Comparison of ENCODE assay signal across 1 cellular context in the genomic region with DNA sequence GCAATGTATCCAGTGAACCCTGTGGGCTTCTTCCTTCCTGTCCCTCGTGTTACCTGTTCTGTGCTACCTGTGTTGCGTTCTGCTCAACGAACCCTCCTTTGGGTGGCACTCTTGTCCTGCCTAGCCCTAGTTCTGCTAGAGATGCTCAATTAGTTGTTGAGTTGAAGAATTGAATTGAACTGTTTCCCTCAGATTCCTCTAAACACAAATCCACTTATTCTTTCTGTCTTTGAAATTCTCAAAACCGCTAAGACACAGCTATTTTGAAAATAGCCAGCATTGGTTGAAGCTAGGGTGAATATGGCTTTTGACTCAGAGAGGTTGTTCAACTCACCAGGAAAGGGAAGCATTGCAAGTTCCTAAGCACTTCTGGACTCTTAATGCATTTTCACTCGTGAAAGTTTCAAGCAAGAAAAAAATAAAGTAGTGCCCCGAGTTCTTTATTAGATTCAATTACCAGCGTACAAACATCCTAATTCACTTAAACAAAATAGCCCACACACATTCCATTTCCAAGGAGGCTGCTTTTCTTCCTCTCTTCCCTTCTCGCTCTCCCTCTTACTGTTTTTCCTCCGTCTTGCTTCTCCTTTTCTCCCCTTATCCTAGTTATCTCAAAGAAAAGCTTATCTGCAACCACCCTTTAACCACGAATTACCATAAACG.
TF ChIP-seq lines count a peak whose summit lies in the region.

No MANE protein-coding gene starts in this region.

TF ChIP-seq in HepG2, 621 proteins besides CTCF, POLR2A, EP300 and RAD21 (continued from another document):
- TF ChIP-seq, protein P1, sequence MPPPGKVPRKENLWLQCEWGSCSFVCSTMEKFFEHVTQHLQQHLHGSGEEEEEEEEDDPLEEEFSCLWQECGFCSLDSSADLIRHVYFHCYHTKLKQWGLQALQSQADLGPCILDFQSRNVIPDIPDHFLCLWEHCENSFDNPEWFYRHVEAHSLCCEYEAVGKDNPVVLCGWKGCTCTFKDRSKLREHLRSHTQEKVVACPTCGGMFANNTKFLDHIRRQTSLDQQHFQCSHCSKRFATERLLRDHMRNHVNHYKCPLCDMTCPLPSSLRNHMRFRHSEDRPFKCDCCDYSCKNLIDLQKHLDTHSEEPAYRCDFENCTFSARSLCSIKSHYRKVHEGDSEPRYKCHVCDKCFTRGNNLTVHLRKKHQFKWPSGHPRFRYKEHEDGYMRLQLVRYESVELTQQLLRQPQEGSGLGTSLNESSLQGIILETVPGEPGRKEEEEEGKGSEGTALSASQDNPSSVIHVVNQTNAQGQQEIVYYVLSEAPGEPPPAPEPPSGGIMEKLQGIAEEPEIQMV (CRISPR knock-in tag; IDR thresholded peaks at IDR 0.05; ENCODE audit: low read depth), result 0 out of 2 replicates have a peak, but pooled peaks have one; percentile 55
- TF ChIP-seq, protein P2, sequence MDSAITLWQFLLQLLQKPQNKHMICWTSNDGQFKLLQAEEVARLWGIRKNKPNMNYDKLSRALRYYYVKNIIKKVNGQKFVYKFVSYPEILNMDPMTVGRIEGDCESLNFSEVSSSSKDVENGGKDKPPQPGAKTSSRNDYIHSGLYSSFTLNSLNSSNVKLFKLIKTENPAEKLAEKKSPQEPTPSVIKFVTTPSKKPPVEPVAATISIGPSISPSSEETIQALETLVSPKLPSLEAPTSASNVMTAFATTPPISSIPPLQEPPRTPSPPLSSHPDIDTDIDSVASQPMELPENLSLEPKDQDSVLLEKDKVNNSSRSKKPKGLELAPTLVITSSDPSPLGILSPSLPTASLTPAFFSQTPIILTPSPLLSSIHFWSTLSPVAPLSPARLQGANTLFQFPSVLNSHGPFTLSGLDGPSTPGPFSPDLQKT (CRISPR knock-in tag; IDR thresholded peaks at IDR 0.05; ENCODE audit: borderline replicate concordance), result no peak
- no peak for TF ChIP-seq AKAP8 (CRISPR knock-in tag; IDR thresholded peaks at IDR 0.05)
- TF ChIP-seq, protein P3, sequence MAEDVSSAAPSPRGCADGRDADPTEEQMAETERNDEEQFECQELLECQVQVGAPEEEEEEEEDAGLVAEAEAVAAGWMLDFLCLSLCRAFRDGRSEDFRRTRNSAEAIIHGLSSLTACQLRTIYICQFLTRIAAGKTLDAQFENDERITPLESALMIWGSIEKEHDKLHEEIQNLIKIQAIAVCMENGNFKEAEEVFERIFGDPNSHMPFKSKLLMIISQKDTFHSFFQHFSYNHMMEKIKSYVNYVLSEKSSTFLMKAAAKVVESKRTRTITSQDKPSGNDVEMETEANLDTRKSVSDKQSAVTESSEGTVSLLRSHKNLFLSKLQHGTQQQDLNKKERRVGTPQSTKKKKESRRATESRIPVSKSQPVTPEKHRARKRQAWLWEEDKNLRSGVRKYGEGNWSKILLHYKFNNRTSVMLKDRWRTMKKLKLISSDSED (CRISPR knock-in tag; IDR thresholded peaks at IDR 0.05), result no peak
- TF ChIP-seq POLR2AphosphoS5 (IDR thresholded peaks at IDR 0.05; ENCODE audit: low read depth, low read length), result no peak
- peak; percentile 93 for TF ChIP-seq ZEB1 (IDR thresholded peaks at IDR 0.05; ENCODE audit: insufficient replicate concordance, low read depth)
- TF ChIP-seq NFATC3 (CRISPR knock-in tag; IDR thresholded peaks at IDR 0.05), result no peak
- TF ChIP-seq MAFF (IDR thresholded peaks at IDR 0.05; ENCODE audit: low read depth, low read length), result no peak
- peak; percentile 89 for TF ChIP-seq STAG1 (CRISPR knock-in tag; IDR thresholded peaks at IDR 0.05)
- peak; percentile 38; the same call in 1 of the 2 replicates for TF ChIP-seq ETV5 (CRISPR knock-in tag; IDR thresholded peaks at IDR 0.05; ENCODE audit: borderline replicate concordance)
- TF ChIP-seq PCBP2 (optimal IDR thresholded peaks at IDR 0.05; ENCODE audit: low read depth, low read length, poor library complexity, severe bottlenecking), result no peak
- TF ChIP-seq MIXL1 (CRISPR knock-in tag; IDR thresholded peaks at IDR 0.05), result peak; percentile 70
- peak; percentile 44; the same call in 1 of the 2 replicates for TF ChIP-seq IRF2 (CRISPR knock-in tag; IDR thresholded peaks at IDR 0.05)
- peak; percentile 25; the same call in 1 of the 2 replicates for TF ChIP-seq PITX1 (CRISPR knock-in tag; IDR thresholded peaks at IDR 0.05)
- TF ChIP-seq FOXO1 (CRISPR knock-in tag; IDR thresholded peaks at IDR 0.05), result 0 out of 2 replicates have a peak, but pooled peaks have one; percentile 19
- TF ChIP-seq SOX6 (IDR thresholded peaks at IDR 0.05), result no peak
- no peak for TF ChIP-seq SOX6 (CRISPR knock-in tag; IDR thresholded peaks at IDR 0.05)
- no peak for TF ChIP-seq NR2F6 (IDR thresholded peaks at IDR 0.05)
- TF ChIP-seq NR2F6 (CRISPR knock-in tag; IDR thresholded peaks at IDR 0.05), result no peak
- TF ChIP-seq HDAC2 (CRISPR knock-in tag; IDR thresholded peaks at IDR 0.05), result peak; percentile 40; the same call in 1 of the 2 replicates
- no peak for TF ChIP-seq GZF1 (CRISPR knock-in tag; IDR thresholded peaks at IDR 0.05)
- TF ChIP-seq RXRA (CRISPR knock-in tag; IDR thresholded peaks at IDR 0.05), result no peak; the same call in 1 of the 2 replicates
- TF ChIP-seq ZNF644 (CRISPR knock-in tag; IDR thresholded peaks at IDR 0.05; ENCODE audit: low read depth), result no peak
- TF ChIP-seq, protein P4, sequence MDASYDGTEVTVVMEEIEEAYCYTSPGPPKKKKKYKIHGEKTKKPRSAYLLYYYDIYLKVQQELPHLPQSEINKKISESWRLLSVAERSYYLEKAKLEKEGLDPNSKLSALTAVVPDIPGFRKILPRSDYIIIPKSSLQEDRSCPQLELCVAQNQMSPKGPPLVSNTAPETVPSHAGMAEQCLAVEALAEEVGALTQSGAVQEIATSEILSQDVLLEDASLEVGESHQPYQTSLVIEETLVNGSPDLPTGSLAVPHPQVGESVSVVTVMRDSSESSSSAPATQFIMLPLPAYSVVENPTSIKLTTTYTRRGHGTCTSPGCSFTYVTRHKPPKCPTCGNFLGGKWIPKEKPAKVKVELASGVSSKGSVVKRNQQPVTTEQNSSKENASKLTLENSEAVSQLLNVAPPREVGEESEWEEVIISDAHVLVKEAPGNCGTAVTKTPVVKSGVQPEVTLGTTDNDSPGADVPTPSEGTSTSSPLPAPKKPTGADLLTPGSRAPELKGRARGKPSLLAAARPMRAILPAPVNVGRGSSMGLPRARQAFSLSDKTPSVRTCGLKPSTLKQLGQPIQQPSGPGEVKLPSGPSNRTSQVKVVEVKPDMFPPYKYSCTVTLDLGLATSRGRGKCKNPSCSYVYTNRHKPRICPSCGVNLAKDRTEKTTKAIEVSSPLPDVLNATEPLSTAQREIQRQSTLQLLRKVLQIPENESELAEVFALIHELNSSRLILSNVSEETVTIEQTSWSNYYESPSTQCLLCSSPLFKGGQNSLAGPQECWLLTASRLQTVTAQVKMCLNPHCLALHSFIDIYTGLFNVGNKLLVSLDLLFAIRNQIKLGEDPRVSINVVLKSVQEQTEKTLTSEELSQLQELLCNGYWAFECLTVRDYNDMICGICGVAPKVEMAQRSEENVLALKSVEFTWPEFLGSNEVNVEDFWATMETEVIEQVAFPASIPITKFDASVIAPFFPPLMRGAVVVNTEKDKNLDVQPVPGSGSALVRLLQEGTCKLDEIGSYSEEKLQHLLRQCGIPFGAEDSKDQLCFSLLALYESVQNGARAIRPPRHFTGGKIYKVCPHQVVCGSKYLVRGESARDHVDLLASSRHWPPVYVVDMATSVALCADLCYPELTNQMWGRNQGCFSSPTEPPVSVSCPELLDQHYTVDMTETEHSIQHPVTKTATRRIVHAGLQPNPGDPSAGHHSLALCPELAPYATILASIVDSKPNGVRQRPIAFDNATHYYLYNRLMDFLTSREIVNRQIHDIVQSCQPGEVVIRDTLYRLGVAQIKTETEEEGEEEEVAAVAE (CRISPR knock-in tag; IDR thresholded peaks at IDR 0.05; ENCODE audit: borderline replicate concordance), result no peak
- TF ChIP-seq GLI4 (CRISPR knock-in tag; IDR thresholded peaks at IDR 0.05; ENCODE audit: borderline replicate concordance), result no peak
- peak; percentile 25; the same call in 1 of the 2 replicates for TF ChIP-seq SMC3 (IDR thresholded peaks at IDR 0.05; ENCODE audit: low read length)
- 0 out of 2 replicates have a peak, but pooled peaks have one; percentile 14 for TF ChIP-seq ZNF331 (CRISPR knock-in tag; IDR thresholded peaks at IDR 0.05)
- TF ChIP-seq, protein P5, sequence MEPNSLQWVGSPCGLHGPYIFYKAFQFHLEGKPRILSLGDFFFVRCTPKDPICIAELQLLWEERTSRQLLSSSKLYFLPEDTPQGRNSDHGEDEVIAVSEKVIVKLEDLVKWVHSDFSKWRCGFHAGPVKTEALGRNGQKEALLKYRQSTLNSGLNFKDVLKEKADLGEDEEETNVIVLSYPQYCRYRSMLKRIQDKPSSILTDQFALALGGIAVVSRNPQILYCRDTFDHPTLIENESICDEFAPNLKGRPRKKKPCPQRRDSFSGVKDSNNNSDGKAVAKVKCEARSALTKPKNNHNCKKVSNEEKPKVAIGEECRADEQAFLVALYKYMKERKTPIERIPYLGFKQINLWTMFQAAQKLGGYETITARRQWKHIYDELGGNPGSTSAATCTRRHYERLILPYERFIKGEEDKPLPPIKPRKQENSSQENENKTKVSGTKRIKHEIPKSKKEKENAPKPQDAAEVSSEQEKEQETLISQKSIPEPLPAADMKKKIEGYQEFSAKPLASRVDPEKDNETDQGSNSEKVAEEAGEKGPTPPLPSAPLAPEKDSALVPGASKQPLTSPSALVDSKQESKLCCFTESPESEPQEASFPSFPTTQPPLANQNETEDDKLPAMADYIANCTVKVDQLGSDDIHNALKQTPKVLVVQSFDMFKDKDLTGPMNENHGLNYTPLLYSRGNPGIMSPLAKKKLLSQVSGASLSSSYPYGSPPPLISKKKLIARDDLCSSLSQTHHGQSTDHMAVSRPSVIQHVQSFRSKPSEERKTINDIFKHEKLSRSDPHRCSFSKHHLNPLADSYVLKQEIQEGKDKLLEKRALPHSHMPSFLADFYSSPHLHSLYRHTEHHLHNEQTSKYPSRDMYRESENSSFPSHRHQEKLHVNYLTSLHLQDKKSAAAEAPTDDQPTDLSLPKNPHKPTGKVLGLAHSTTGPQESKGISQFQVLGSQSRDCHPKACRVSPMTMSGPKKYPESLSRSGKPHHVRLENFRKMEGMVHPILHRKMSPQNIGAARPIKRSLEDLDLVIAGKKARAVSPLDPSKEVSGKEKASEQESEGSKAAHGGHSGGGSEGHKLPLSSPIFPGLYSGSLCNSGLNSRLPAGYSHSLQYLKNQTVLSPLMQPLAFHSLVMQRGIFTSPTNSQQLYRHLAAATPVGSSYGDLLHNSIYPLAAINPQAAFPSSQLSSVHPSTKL (CRISPR knock-in tag; IDR thresholded peaks at IDR 0.05), result peak; percentile 23; the same call in 1 of the 2 replicates
- peak; percentile 30; the same call in 1 of the 2 replicates for TF ChIP-seq HOXA5 (CRISPR knock-in tag; IDR thresholded peaks at IDR 0.05)
- 0 out of 2 replicates have a peak, but pooled peaks have one; percentile 3 for TF ChIP-seq ZNF335 (CRISPR knock-in tag; IDR thresholded peaks at IDR 0.05)
- no peak for TF ChIP-seq ZNF253 (CRISPR knock-in tag; IDR thresholded peaks at IDR 0.05; ENCODE audit: borderline replicate concordance)
- no peak for TF ChIP-seq TEAD2 (CRISPR knock-in tag; IDR thresholded peaks at IDR 0.05)
- 0 out of 2 replicates have a peak, but pooled peaks have one; percentile 27 for TF ChIP-seq TARDBP (CRISPR knock-in tag; IDR thresholded peaks at IDR 0.05)
- 0 out of 2 replicates have a peak, but pooled peaks have one; percentile 3 for TF ChIP-seq NFIC (IDR thresholded peaks at IDR 0.05; ENCODE audit: low read length)
- TF ChIP-seq, protein P6, sequence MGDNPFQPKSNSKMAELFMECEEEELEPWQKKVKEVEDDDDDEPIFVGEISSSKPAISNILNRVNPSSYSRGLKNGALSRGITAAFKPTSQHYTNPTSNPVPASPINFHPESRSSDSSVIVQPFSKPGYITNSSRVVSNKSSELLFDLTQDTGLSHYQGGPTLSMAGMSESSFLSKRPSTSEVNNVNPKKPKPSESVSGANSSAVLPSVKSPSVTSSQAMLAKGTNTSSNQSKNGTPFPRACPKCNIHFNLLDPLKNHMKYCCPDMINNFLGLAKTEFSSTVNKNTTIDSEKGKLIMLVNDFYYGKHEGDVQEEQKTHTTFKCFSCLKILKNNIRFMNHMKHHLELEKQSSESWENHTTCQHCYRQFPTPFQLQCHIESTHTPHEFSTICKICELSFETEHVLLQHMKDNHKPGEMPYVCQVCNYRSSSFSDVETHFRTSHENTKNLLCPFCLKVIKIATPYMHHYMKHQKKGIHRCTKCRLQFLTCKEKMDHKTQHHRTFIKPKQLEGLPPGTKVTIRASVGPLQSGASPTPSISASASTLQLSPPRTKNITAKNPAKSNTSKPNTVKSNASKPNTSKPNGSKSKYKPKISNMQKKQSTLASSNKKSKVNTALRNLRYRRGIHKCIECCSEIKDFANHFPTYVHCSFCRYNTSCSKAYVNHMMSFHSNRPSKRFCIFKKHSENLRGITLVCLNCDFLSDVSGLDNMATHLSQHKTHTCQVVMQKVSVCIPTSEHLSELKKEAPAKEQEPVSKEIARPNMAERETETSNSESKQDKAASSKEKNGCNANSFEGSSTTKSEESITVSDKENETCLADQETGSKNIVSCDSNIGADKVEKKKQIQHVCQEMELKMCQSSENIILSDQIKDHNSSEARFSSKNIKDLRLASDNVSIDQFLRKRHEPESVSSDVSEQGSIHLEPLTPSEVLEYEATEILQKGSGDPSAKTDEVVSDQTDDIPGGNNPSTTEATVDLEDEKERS (CRISPR knock-in tag; IDR thresholded peaks at IDR 0.05), result no peak
- TF ChIP-seq SALL1 (CRISPR knock-in tag; IDR thresholded peaks at IDR 0.05), result 0 out of 2 replicates have a peak, but pooled peaks have one; percentile 29
- TF ChIP-seq ZFP36L1 (CRISPR knock-in tag; IDR thresholded peaks at IDR 0.05), result no peak
- peak; percentile 30; the same call in 1 of the 2 replicates for TF ChIP-seq SIX4 (CRISPR knock-in tag; IDR thresholded peaks at IDR 0.05)
- 0 out of 2 replicates have a peak, but pooled peaks have one; percentile 39 for TF ChIP-seq ERF (CRISPR knock-in tag; IDR thresholded peaks at IDR 0.05)
